In the genomic region with DNA sequence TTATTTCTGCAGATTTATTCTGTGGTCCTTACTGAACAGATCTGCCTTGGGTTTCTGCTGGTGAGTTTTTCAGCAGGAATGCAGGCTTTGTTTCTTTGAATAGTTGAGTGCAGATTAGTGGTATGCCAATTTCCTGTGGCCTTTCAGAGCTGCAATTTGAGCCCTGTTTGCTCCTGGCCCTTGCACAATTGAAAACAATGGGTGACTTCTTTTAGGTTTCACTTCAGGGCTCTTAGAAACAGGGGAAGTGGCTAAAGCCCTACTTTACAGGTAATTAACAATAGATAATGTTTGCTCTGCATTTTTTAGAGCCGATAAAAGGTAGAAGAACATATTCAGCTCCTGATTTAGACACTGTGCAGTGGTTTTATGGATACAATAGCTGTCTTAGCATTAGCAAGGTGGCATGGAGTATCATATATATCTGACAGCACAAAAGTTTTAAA, we compare ENCODE assay signal across 8 cellular contexts. TPM values are rescaled to one million over a fixed set of nuclear protein-coding genes. Genes with fewer than 3 reads are reported as not detected.
DNase-seq lines count a peak whose midpoint lies in the region; ATAC-seq and TF ChIP-seq lines count a peak whose summit lies in the region.

No MANE protein-coding gene starts in this region.

- TF ChIP-seq CTCF in transverse colon (IDR thresholded peaks at IDR 0.05) (no peak), tibial nerve (IDR thresholded peaks at IDR 0.05) (no peak)

- H3K36me3 Mint-ChIP-seq in immature natural killer cell = no peaks in the 10 kb centered on the region

- H3K4me1 ChIP-seq in adipocyte (ENCODE audit: control insufficient read depth, insufficient read depth, low read length) (peaks cover 27% of the 10 kb centered on the region), transverse colon (peaks cover 0 to 25% (median 13%) of the 10 kb centered on the region in 4 donors), tibial nerve (peaks cover 0 to 20% (median 4%) of the 10 kb centered on the region in 4 donors)

- in situ Hi-C loops in transverse colon (cut with MboI; ENCODE audit: low pct_ligation_motif_present in 1 of 4, low pct_unique_long_range_greater_than_20kb in 1 of 4, low sequenced_read_pairs in 3 of 4) = no loop called here

- H3K36me3 ChIP-seq in adipocyte (ENCODE audit: control insufficient read depth, insufficient read depth, low read length, severe bottlenecking) (no peaks in the 10 kb centered on the region), transverse colon (no peaks in the 10 kb centered on the region), tibial nerve (no peaks in the 10 kb centered on the region)

- H3K27ac Mint-ChIP-seq in immature natural killer cell = peak overlapping the region in 4 of 6 donors; percentile 20 to 69 (median 65)

- intact Hi-C loops in transverse colon (cut with DNase I; ENCODE audit: low total_unique reads) = no loop called here

- H3K9me3 Mint-ChIP-seq in immature natural killer cell = no peaks in the 10 kb centered on the region

- no peaks in the 10 kb centered on the region for H3K27me3 ChIP-seq in adipocyte (replicated peaks; ENCODE audit: control insufficient read depth, insufficient read depth, low read length)
- H3K27me3 ChIP-seq in transverse colon = no peaks in the 10 kb centered on the region
- no peaks in the 10 kb centered on the region for H3K27me3 ChIP-seq in tibial nerve

- H3K27ac ChIP-seq in transverse colon = peak overlapping the region; percentile 30 to 65 (median 42)
- H3K27ac ChIP-seq in tibial nerve = peak overlapping the region in 1 of 4 donors; percentile 34

- TF ChIP-seq EP300 in transverse colon (IDR thresholded peaks at IDR 0.05; ENCODE audit: low read depth) (no peak), tibial nerve (IDR thresholded peaks at IDR 0.05) (no peak)

- peak; percentile 71 for ATAC-seq in GM19328 (IDR thresholded peaks at IDR 0.05; ENCODE audit: unreplicated experiment)
- ATAC-seq in HG03342 (IDR thresholded peaks at IDR 0.05; ENCODE audit: unreplicated experiment) = peak; percentile 71

- H3K9me3 ChIP-seq in adipocyte (ENCODE audit: control insufficient read depth, low read length) (no peaks in the 10 kb centered on the region), transverse colon (no peaks in the 10 kb centered on the region), tibial nerve (no peaks in the 10 kb centered on the region)

- peak overlapping the region; percentile 45 for H3K9ac ChIP-seq in adipocyte (ENCODE audit: low read length)

- no peak overlapping the region for H3K4me3 Mint-ChIP-seq in immature natural killer cell

- peaks cover 0 to 2% (median 2%) of the 10 kb centered on the region in 3 donors for H3K27me3 Mint-ChIP-seq in immature natural killer cell (ENCODE audit: low read depth in 3 of 3)

- H3K4me1 Mint-ChIP-seq in immature natural killer cell = peaks cover 17 to 46% of the 10 kb centered on the region in 2 donors

- peak overlapping the region; percentile 51 for H3K4me3 ChIP-seq in adipocyte (ENCODE audit: low read length)
- no peak overlapping the region for H3K4me3 ChIP-seq in transverse colon
- H3K4me3 ChIP-seq in tibial nerve = no peak overlapping the region

- DNase-seq in Ammon's horn (ENCODE audit: low spot score) (peak; percentile 18), NCI-H226 (peak; percentile 63), adipocyte (ENCODE audit: low read depth) (peak; percentile 94), immature natural killer cell (no peak), transverse colon (no peak), tibial nerve (ENCODE audit: low spot score in 2 of 2) (no peak)

- 20 to 31% methylated on average over 1 of the region's 1 CpG for WGBS in transverse colon (ENCODE audit: low coverage in 1 of 2), 2 donors
- WGBS in tibial nerve, 2 donors = 28 to 38% methylated on average over 1 of the region's 1 CpG

- no peak for TF ChIP-seq POLR2A in transverse colon (IDR thresholded peaks at IDR 0.05)
- TF ChIP-seq POLR2A in tibial nerve (IDR thresholded peaks at IDR 0.05) = no peak

RNA-seq across cellular contexts. Expression of a gene that starts 21.9 kb away (rescaled TPM):
- 1 to 10 TPM; 5.2 to 6.9 (median 6.0) TPM for polyA plus RNA-seq in immature natural killer cell
- total RNA-seq in transverse colon = 10 to 100 TPM; 22.1 to 47.2 (median 33.7) TPM
- 100 to 1,000 TPM; 101 to 195 (median 169) TPM for total RNA-seq in tibial nerve

Comparison
In these comparisons a context has a peak if more than half of its experiments do, and no peak if none do; other contexts are left out.
1. DNase-seq: peak in Ammon's horn (single experiment), NCI-H226 (single experiment) and adipocyte (single experiment); none in immature natural killer cell (0 of 3), transverse colon (single experiment) and tibial nerve (0 of 2).